ENCODE assay signal across 8 cellular contexts in genomic region chr1:225777058-225777582, GRCh38. TPM values are rescaled to one million over a fixed set of nuclear protein-coding genes. Genes with fewer than 3 reads are reported as not detected.
DNase-seq lines count a peak whose midpoint lies in the region; ATAC-seq, FAIRE-seq and TF ChIP-seq lines count a peak whose summit lies in the region.

No MANE protein-coding gene starts in this region.

- intact Hi-C loops in heart right ventricle (cut with DNase I) = loop anchor here (2.0 to 10.0 kb wide), 13 partner anchors 34 to 272 kb away; partner anchors contain the start of genes EPHX1 (in 6 of the 10) and ENAH (in 1 of the 10)

- ATAC-seq in heart right ventricle = peak in 4 of 8 donors; percentile 0 to 9 (median 2)

- H3K27me3 ChIP-seq in heart right ventricle = no peaks in the 10 kb centered on the region

- CTCF ChIA-PET in HEK293T (lab: Yijun Ruan, JAX) (interaction anchor here (0.5 to 3.0 kb wide), 29 partner anchors 8 to 369 kb away, joined by 3 to 25 read pairs (median 4); partner anchors contain the start of genes ENAH, EPHX1, PYCR2 and SDE2), RWPE1 (lab: Yijun Ruan, JAX) (interaction anchor here (0.5 to 3.5 kb wide), 38 partner anchors 9 to 328 kb away, joined by 3 to 22 read pairs (median 4); partner anchors contain the start of genes ENAH, EPHX1 and TMEM63A)

- DNase-seq in GM12891 (ENCODE audit: insufficient read length, low spot score) = no peak
- peak; percentile 26 for DNase-seq in HEK293T (ENCODE audit: extremely low spot score)
- no peak for DNase-seq in RWPE1 (ENCODE audit: low spot score)
- no peak for DNase-seq in heart right ventricle
- peak; percentile 0 for DNase-seq in stimulated activated CD8-positive, alpha-beta memory T cell treated with anti-CD3 and anti-CD28 coated beads, Interleukin-15, amount 100 ng/mL, for 1 hour (ENCODE audit: low read depth)
- no peak for DNase-seq in NCI-H1436 (lab: John Stamatoyannopoulos, UW)
- no peak for DNase-seq in central memory CD4-positive, alpha-beta T cell
- DNase-seq in ecto neural progenitor cell (ENCODE audit: low spot score) = no peak

- POLR2A ChIA-PET in HEK293T (lab: Yijun Ruan, JAX) (interaction anchor here (0.5 to 3.1 kb wide), 80 partner anchors 9 to 352 kb away, joined by 3 to 41 read pairs (median 4); partner anchors contain the start of genes ENAH, EPHX1, H3-3A and LEFTY1), RWPE1 (lab: Yijun Ruan, JAX; ENCODE audit: low non-redundant PET) (interaction anchor here (0.6 to 1.6 kb wide), 11 partner anchors 15 to 298 kb away, joined by 3 to 12 read pairs (median 3); partner anchors contain the start of genes ENAH, PYCR2 and TMEM63A)

- 28 to 29% methylated on average over 18 of the region's 18 CpGs for WGBS in heart right ventricle, 2 donors

- H3K4me1 ChIP-seq in heart right ventricle = peaks cover 6 to 66% (median 55%) of the 10 kb centered on the region in 9 donors

- FAIRE-seq in GM12891 (lab: Jason Lieb, UNC) = peak; percentile 9

- no peak for TF ChIP-seq CTCF in RWPE1 (conservative IDR thresholded peaks at IDR 0.05; ENCODE audit: low read depth)
- no peak for TF ChIP-seq CTCF in heart right ventricle (IDR thresholded peaks at IDR 0.05)

- TF ChIP-seq POLR2A in GM12891 (IDR thresholded peaks at IDR 0.05; ENCODE audit: low read depth, low read length) = no peak

- H3K36me3 ChIP-seq in heart right ventricle = peaks cover 0 to 12% (median 0%) of the 10 kb centered on the region in 9 donors

- peak overlapping the region in 9 of 10 donors; percentile 61 to 97 (median 74) for H3K4me3 ChIP-seq in heart right ventricle

- H3K27ac ChIP-seq in RWPE1 = peak overlapping the region; percentile 98
- peak overlapping the region; percentile 35 to 97 (median 94) for H3K27ac ChIP-seq in heart right ventricle

- H3K9me3 ChIP-seq in heart right ventricle = no peaks in the 10 kb centered on the region

TF ChIP-seq in GM12891, 5 proteins besides CTCF, POLR2A, EP300 and RAD21:
- TF ChIP-seq SPI1 (IDR thresholded peaks at IDR 0.05; ENCODE audit: low read depth, low read length) (no peak), PAX5 (IDR thresholded peaks at IDR 0.05; ENCODE audit: insufficient read depth, low read length, severe bottlenecking) (no peak), POU2F2 (IDR thresholded peaks at IDR 0.05; ENCODE audit: low read depth, low read length) (no peak), POLR2AphosphoS5 (IDR thresholded peaks at IDR 0.05; ENCODE audit: low read depth, low read length) (no peak), TAF1 (IDR thresholded peaks at IDR 0.05; ENCODE audit: low read depth, low read length) (no peak)

TF ChIP-seq in HEK293T, 16 proteins besides CTCF, POLR2A, EP300 and RAD21:
- TF ChIP-seq TARDBP (IDR thresholded peaks at IDR 0.05) = no peak
- TF ChIP-seq FOXA1 (IDR thresholded peaks at IDR 0.05) = no peak
- no peak for TF ChIP-seq SUZ12 (IDR thresholded peaks at IDR 0.05)
- no peak for TF ChIP-seq ELF4 (IDR thresholded peaks at IDR 0.05)
- TF ChIP-seq BHLHE40 (IDR thresholded peaks at IDR 0.05; ENCODE audit: borderline replicate concordance) = no peak
- TF ChIP-seq HDGF (IDR thresholded peaks at IDR 0.05; ENCODE audit: borderline replicate concordance) = peak; percentile 87; the same call in 1 of the 2 replicates
- TF ChIP-seq L3MBTL2 (conservative IDR thresholded peaks at IDR 0.05) = no peak
- TF ChIP-seq CTBP1 (IDR thresholded peaks at IDR 0.05; ENCODE audit: borderline replicate concordance) = no peak

RNA-seq across cellular contexts. Expression of gene SRP9, which starts 0.5 kb away (rescaled TPM):
- 213 TPM for polyA plus RNA-seq in GM12891 (2012; ENCODE audit: low read depth, missing spikeins)
- 100 to 1,000 TPM; 165 to 199 (median 175) TPM for total RNA-seq in heart right ventricle
- 100 to 1,000 TPM; 121 to 153 TPM for polyA plus RNA-seq in heart right ventricle

RNA-seq across cellular contexts. Expression of gene EPHX1, which starts 32.8 kb away (rescaled TPM):
- polyA plus RNA-seq in GM12891 (2012; ENCODE audit: low read depth, missing spikeins) = 1.1 TPM
- total RNA-seq in heart right ventricle = 10 to 100 TPM; 34.9 to 80.8 (median 48.4) TPM
- polyA plus RNA-seq in heart right ventricle = 10 to 100 TPM; 31.5 to 38.2 TPM

Comparison
In these comparisons a context has a peak if more than half of its experiments do, and no peak if none do; other contexts are left out.
1. DNase-seq: peak in HEK293T (single experiment) and stimulated activated CD8-positive, alpha-beta memory T cell treated with anti-CD3 and anti-CD28 coated beads, Interleukin-15, amount 100 ng/mL, for 1 hour (single experiment); none in GM12891 (single experiment), RWPE1 (single experiment), heart right ventricle (0 of 2), NCI-H1436 (single experiment), central memory CD4-positive, alpha-beta T cell (single experiment) and ecto neural progenitor cell (single experiment).